In the genomic region with DNA sequence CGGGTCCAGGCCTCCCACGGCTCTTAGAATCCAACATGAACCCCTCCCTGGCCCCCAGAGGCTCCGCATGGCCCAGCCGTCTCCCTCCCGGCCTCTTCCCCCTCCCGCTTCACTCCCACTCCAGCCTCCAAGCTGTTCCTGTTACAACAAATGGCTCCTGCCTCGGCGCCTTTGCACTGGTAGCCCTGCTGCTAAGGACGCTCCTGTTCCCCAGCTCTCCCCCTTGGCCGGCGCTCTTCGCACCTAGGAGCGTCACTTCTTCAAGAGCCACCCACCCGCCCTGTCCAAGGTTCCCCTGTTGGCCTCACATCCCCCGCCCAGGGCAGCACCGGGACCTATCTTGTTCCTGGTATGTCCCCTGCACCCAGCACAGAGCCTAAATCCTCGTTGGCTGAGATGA, we compare ENCODE assay signal across 27 cellular contexts. TPM values are rescaled to one million over a fixed set of nuclear protein-coding genes. Genes with fewer than 3 reads are reported as not detected.
"Had no signal": no experiment of that assay in that cellular context is flagged by ENCODE, and none has a peak within 500 bp of the region (broad histone marks: within the 10 kb centered on the region; RNA-seq: fewer than 3 reads in every experiment).

No MANE protein-coding gene starts in this region.

- H3K79me2 ChIP-seq: hepatocyte had no signal

- DNase-seq: activated CD4-positive, alpha-beta T cell treated with anti-CD3 and anti-CD28 coated beads, Interleukin-2, amount 10 ng/mL, durations not matched to agents 7 days and 5 days; activated CD4-positive, CD25-positive, alpha-beta regulatory T cell treated with anti-CD3 and anti-CD28 coated beads, Interleukin-2, amount 50 U/mL, for 72 hours; activated CD8-positive, alpha-beta T cell treated with anti-CD3 and anti-CD28 coated beads, Interleukin-2, amount 10 ng/mL, durations not matched to agents 7 days and 5 days; activated T-cell treated with anti-CD3 and anti-CD28 coated beads, Interleukin-2, amount 50 U/mL, for 1 hour; brain microvascular endothelial cell; caudate nucleus; effector memory CD4-positive, alpha-beta T cell; foreskin keratinocyte; left cardiac atrium; mucosa of descending colon; nephron progenitor cell; nucleus accumbens; small intestine; stimulated activated CD4-positive, alpha-beta T cell treated with anti-CD3 and anti-CD28 coated beads, Interleukin-2, amount 100 ng/mL, for 24 hours; stimulated activated naive CD8-positive, alpha-beta T cell treated with anti-CD3 and anti-CD28 coated beads, Interleukin-15, amount 100 ng/mL, for 72 hours had no signal

- H3K4me2 ChIP-seq: hepatocyte had no signal

- H3K36me3 Mint-ChIP-seq: activated naive CD4-positive, alpha-beta T cell treated with anti-CD3 and anti-CD28 coated beads, Interleukin-2, amount 50 U/mL, for 72 hours had no signal

- H3K9me3 ChIP-seq: ascending aorta, mucosa of descending colon, tibial nerve had no signal

- H3K4me3 ChIP-seq: ascending aorta, hepatocyte, mucosa of descending colon, tibial nerve had no signal

- H3K27me3 Mint-ChIP-seq: activated CD4-positive, alpha-beta T cell treated with anti-CD3 and anti-CD28 coated beads, Interleukin-2, amount 10 ng/mL, durations not matched to agents 7 days and 5 days; activated T-helper 17 cell treated with anti-CD3 and anti-CD28 coated beads, Interleukin-2, amount 50 U/mL, for 72 hours; memory B cell; stimulated activated naive CD8-positive, alpha-beta T cell treated with anti-CD3 and anti-CD28 coated beads, Interleukin-15, amount 100 ng/mL, for 72 hours had no signal

- H3K27ac Mint-ChIP-seq: activated CD4-positive, alpha-beta T cell treated with anti-CD3 and anti-CD28 coated beads, Interleukin-2, amount 10 ng/mL, durations not matched to agents 7 days and 5 days; activated CD8-positive, alpha-beta T cell treated with anti-CD3 and anti-CD28 coated beads, Interleukin-2, amount 10 ng/mL, durations not matched to agents 7 days and 5 days; activated naive CD4-positive, alpha-beta T cell treated with anti-CD3 and anti-CD28 coated beads, Interleukin-2, amount 50 U/mL, for 72 hours; activated T-helper 17 cell treated with anti-CD3 and anti-CD28 coated beads, Interleukin-2, amount 50 U/mL, for 72 hours; dendritic cell treated with granulocyte-macrophage colony-stimulating factor and Interleukin-4, amounts not matched to agents 40 ng/mL and 50 ng/mL, for 4 days; memory B cell; nephron progenitor cell; stimulated activated effector memory CD8-positive, alpha-beta T cell treated with anti-CD3 and anti-CD28 coated beads, Interleukin-12 subunit alpha, Interleukin-12 subunit beta, amount 100 ng/mL, for 72 hours; stimulated activated naive CD8-positive, alpha-beta T cell treated with anti-CD3 and anti-CD28 coated beads, Interleukin-15, amount 100 ng/mL, for 72 hours; T-helper 2 cell treated with Interferon-gamma antibody and Interleukin-4, amounts not matched to agents 5 μg/mL and 100 μg/mL, for 36 hours had no signal

- H3K9me3 Mint-ChIP-seq: activated CD4-positive, alpha-beta T cell treated with anti-CD3 and anti-CD28 coated beads, Interleukin-2, amount 10 ng/mL, durations not matched to agents 7 days and 5 days; activated naive CD4-positive, alpha-beta T cell treated with anti-CD3 and anti-CD28 coated beads, Interleukin-2, amount 50 U/mL, for 72 hours; activated T-helper 17 cell treated with anti-CD3 and anti-CD28 coated beads, Interleukin-2, amount 50 U/mL, for 72 hours; dendritic cell treated with granulocyte-macrophage colony-stimulating factor and Interleukin-4, amounts not matched to agents 40 ng/mL and 50 ng/mL, for 4 days; memory B cell; nephron progenitor cell; stimulated activated effector memory CD8-positive, alpha-beta T cell treated with anti-CD3 and anti-CD28 coated beads, Interleukin-12 subunit alpha, Interleukin-12 subunit beta, amount 100 ng/mL, for 72 hours; stimulated activated naive CD8-positive, alpha-beta T cell treated with anti-CD3 and anti-CD28 coated beads, Interleukin-15, amount 100 ng/mL, for 72 hours; T-helper 2 cell treated with Interferon-gamma antibody and Interleukin-4, amounts not matched to agents 5 μg/mL and 100 μg/mL, for 36 hours had no signal

- ATAC-seq: activated CD8-positive, alpha-beta T cell treated with anti-CD3 and anti-CD28 coated beads, Interleukin-2, amount 10 ng/mL, durations not matched to agents 7 days and 5 days; activated naive CD4-positive, alpha-beta T cell treated with anti-CD3 and anti-CD28 coated beads, Interleukin-2, amount 50 U/mL, for 72 hours; activated T-helper 17 cell treated with anti-CD3 and anti-CD28 coated beads, Interleukin-2, amount 50 U/mL, for 72 hours; foreskin keratinocyte; left cardiac atrium; mucosa of descending colon; sciatic nerve; stimulated activated effector memory CD8-positive, alpha-beta T cell treated with anti-CD3 and anti-CD28 coated beads, Interleukin-12 subunit alpha, Interleukin-12 subunit beta, amount 100 ng/mL, for 72 hours; stimulated activated naive CD8-positive, alpha-beta T cell treated with anti-CD3 and anti-CD28 coated beads, Interleukin-15, amount 100 ng/mL, for 72 hours had no signal

- H3K4me3 Mint-ChIP-seq: activated CD4-positive, alpha-beta T cell treated with anti-CD3 and anti-CD28 coated beads, Interleukin-2, amount 10 ng/mL, durations not matched to agents 7 days and 5 days; activated CD8-positive, alpha-beta T cell treated with anti-CD3 and anti-CD28 coated beads, Interleukin-2, amount 10 ng/mL, durations not matched to agents 7 days and 5 days; activated T-helper 17 cell treated with anti-CD3 and anti-CD28 coated beads, Interleukin-2, amount 50 U/mL, for 72 hours; dendritic cell treated with granulocyte-macrophage colony-stimulating factor and Interleukin-4, amounts not matched to agents 40 ng/mL and 50 ng/mL, for 4 days; memory B cell; nephron progenitor cell; stimulated activated effector memory CD8-positive, alpha-beta T cell treated with anti-CD3 and anti-CD28 coated beads, Interleukin-12 subunit alpha, Interleukin-12 subunit beta, amount 100 ng/mL, for 72 hours; stimulated activated naive CD8-positive, alpha-beta T cell treated with anti-CD3 and anti-CD28 coated beads, Interleukin-15, amount 100 ng/mL, for 72 hours; T-helper 2 cell treated with Interferon-gamma antibody and Interleukin-4, amounts not matched to agents 5 μg/mL and 100 μg/mL, for 36 hours had no signal

- H3K27ac ChIP-seq: ascending aorta, brain microvascular endothelial cell, foreskin keratinocyte, hepatocyte, tibial nerve, VCaP had no signal

- FAIRE-seq: islet of Langerhans, small intestine had no signal

- H2AFZ ChIP-seq: hepatocyte had no signal

- H3K27me3 ChIP-seq: ascending aorta, brain microvascular endothelial cell, foreskin keratinocyte, hepatocyte, tibial nerve had no signal

RNA-seq across cellular contexts. Expression of a gene that starts 24.7 kb away (rescaled TPM):
- total RNA-seq: activated CD4-positive, alpha-beta T cell treated with anti-CD3 and anti-CD28 coated beads, Interleukin-2, amount 10 ng/mL, durations not matched to agents 7 days and 5 days; activated CD8-positive, alpha-beta T cell treated with anti-CD3 and anti-CD28 coated beads, Interleukin-2, amount 10 ng/mL, durations not matched to agents 7 days and 5 days; ascending aorta; foreskin keratinocyte had no signal
